Comparison of ENCODE assay signal across 8 cellular contexts in genomic region chr2:218395456-218395825, GRCh38. TPM values are rescaled to one million over a fixed set of nuclear protein-coding genes. Genes with fewer than 3 reads are reported as not detected.
DNase-seq lines count a peak whose midpoint lies in the region; ATAC-seq and TF ChIP-seq lines count a peak whose summit lies in the region.

No MANE protein-coding gene starts in this region.

- H3K9me3 ChIP-seq in MM.1S (replicated peaks; ENCODE audit: insufficient read depth, low read length) = no peaks in the 10 kb centered on the region

- TF ChIP-seq CTCF in BJ (IDR thresholded peaks at IDR 0.05; ENCODE audit: insufficient read depth, low read depth, low read length) = no peak
- no peak for TF ChIP-seq CTCF in MM.1S (IDR thresholded peaks at IDR 0.05; ENCODE audit: low read length)
- no peak for TF ChIP-seq CTCF in dorsolateral prefrontal cortex (IDR thresholded peaks at IDR 0.05 in 54 of 56, conservative IDR thresholded peaks at IDR 0.05 in 2 of 56; ENCODE audit: low read depth in 1 of 56, partially characterized antibody in 56 of 56)

- H3K4me1 ChIP-seq in MM.1S (ENCODE audit: low read length) = peaks cover 12% of the 10 kb centered on the region

- H4K20me1 ChIP-seq in MM.1S (ENCODE audit: insufficient read depth, low read length) = no peaks in the 10 kb centered on the region

- H3K27ac ChIP-seq in MM.1S (ENCODE audit: low read length) (no peak overlapping the region; the same call in 1 of the 2 replicates), dorsolateral prefrontal cortex (peak overlapping the region; percentile 77 to 100 (median 99))

- intact Hi-C loops in dorsolateral prefrontal cortex (cut with DNase I) = loop anchor here (2.0 to 5.0 kb wide), 4 partner anchors 95 to 178 kb away; partner anchors contain the start of genes AAMP (in 1 of the 2), ARPC2 (in 1 of the 2), PNKD (in 1 of the 2) and TMBIM1 (in 1 of the 2)

- H3K4me3 Mint-ChIP-seq in natural killer cell treated with Interleukin-12 subunit alpha and Interleukin-12 subunit beta and Interleukin-15 and Interleukin-18, amount 100 ng/mL, for 72 hours = peak overlapping the region; percentile 85

- POLR2A ChIA-PET in BJ (lab: Charles Lee) = interaction anchor here (1.0 kb wide), 1 partner anchor 13 kb away, joined by 3 read pairs; no protein-coding TSS in a partner anchor

- H2AFZ ChIP-seq in MM.1S (ENCODE audit: low read length) = peak overlapping the region; percentile 87

- H3K79me2 ChIP-seq in MM.1S (ENCODE audit: low read length) = peaks cover 6% of the 10 kb centered on the region

- peak overlapping the region; percentile 89 to 95 for H3K27ac Mint-ChIP-seq in natural killer cell treated with Interleukin-12 subunit alpha and Interleukin-12 subunit beta and Interleukin-15 and Interleukin-18, amount 100 ng/mL, for 72 hours

- H3K9me3 Mint-ChIP-seq in natural killer cell treated with Interleukin-12 subunit alpha and Interleukin-12 subunit beta and Interleukin-15 and Interleukin-18, amount 100 ng/mL, for 72 hours = no peaks in the 10 kb centered on the region

- DNase-seq in BJ (ENCODE audit: low read depth) (no peak), MM.1S (no peak), dorsolateral prefrontal cortex (no peak), COLO829 (ENCODE audit: low spot score) (no peak)
- DNase-seq in natural killer cell treated with Interleukin-12 subunit alpha and Interleukin-12 subunit beta and Interleukin-15 and Interleukin-18, amount 100 ng/mL, for 72 hours (ENCODE audit: low spot score) = no peak

- ATAC-seq in natural killer cell treated with Interleukin-12 subunit alpha and Interleukin-12 subunit beta and Interleukin-15 and Interleukin-18, amount 100 ng/mL, for 72 hours = no peak
- no peak for ATAC-seq in HG03108 (IDR thresholded peaks at IDR 0.05; ENCODE audit: unreplicated experiment)
- ATAC-seq in GM21390 (IDR thresholded peaks at IDR 0.05; ENCODE audit: unreplicated experiment) = no peak
- ATAC-seq in GM19395 (IDR thresholded peaks at IDR 0.05; ENCODE audit: unreplicated experiment) = no peak

- H3K36me3 Mint-ChIP-seq in natural killer cell treated with Interleukin-12 subunit alpha and Interleukin-12 subunit beta and Interleukin-15 and Interleukin-18, amount 100 ng/mL, for 72 hours = no peaks in the 10 kb centered on the region

- CTCF ChIA-PET in BJ (lab: Yijun Ruan, JAX) = interaction anchor here (1.1 to 3.0 kb wide), 11 partner anchors 9 to 124 kb away, joined by 3 to 21 read pairs (median 6); partner anchors contain the start of gene TMBIM1

- no peaks in the 10 kb centered on the region for H3K9me2 ChIP-seq in MM.1S (replicated peaks; ENCODE audit: insufficient read depth, low read length)

- no peaks in the 10 kb centered on the region for H3K27me3 ChIP-seq in BJ (ENCODE audit: control insufficient read depth, insufficient read depth, low read length)
- peaks cover 24% of the 10 kb centered on the region for H3K27me3 ChIP-seq in MM.1S (replicated peaks; ENCODE audit: insufficient read depth, low read length)
- H3K27me3 ChIP-seq in dorsolateral prefrontal cortex = peaks cover 0 to 5% (median 0%) of the 10 kb centered on the region in 45 donors

- H3K36me3 ChIP-seq in BJ (ENCODE audit: control insufficient read depth, insufficient read depth, low read length) (no peaks in the 10 kb centered on the region), MM.1S (replicated peaks; ENCODE audit: insufficient read depth, low read length) (no peaks in the 10 kb centered on the region)

- no peaks in the 10 kb centered on the region for H3F3A ChIP-seq in MM.1S (ENCODE audit: insufficient read depth, low read length)

- no peaks in the 10 kb centered on the region for H3K27me3 Mint-ChIP-seq in natural killer cell treated with Interleukin-12 subunit alpha and Interleukin-12 subunit beta and Interleukin-15 and Interleukin-18, amount 100 ng/mL, for 72 hours

- peak overlapping the region; percentile 36 for H3K4me3 ChIP-seq in BJ (ENCODE audit: low read depth, low read length)
- H3K4me3 ChIP-seq in MM.1S (ENCODE audit: low read length) = peak overlapping the region; percentile 95
- H3K4me3 ChIP-seq in dorsolateral prefrontal cortex = peak overlapping the region; percentile 62 to 99 (median 94)

- peaks cover 39 to 49% of the 10 kb centered on the region in 2 donors for H3K4me1 Mint-ChIP-seq in natural killer cell treated with Interleukin-12 subunit alpha and Interleukin-12 subunit beta and Interleukin-15 and Interleukin-18, amount 100 ng/mL, for 72 hours (ENCODE audit: low read depth in 2 of 2)

- H3K4me2 ChIP-seq in MM.1S (ENCODE audit: low read depth, low read length) = peak overlapping the region; percentile 86

- peak overlapping the region; percentile 42; the same call in 1 of the 2 replicates for H3K9ac ChIP-seq in MM.1S (ENCODE audit: low read length)

RNA-seq across cellular contexts. Expression of gene CTDSP1, which starts 4.2 kb away (rescaled TPM):
- 104 and 166 TPM in 2 replicates for polyA plus RNA-seq in BJ (2011; rRNA removed)
- 127 and 193 TPM in 2 replicates for polyA minus RNA-seq in BJ (2011; rRNA and poly(A)+ RNA removed)
- total RNA-seq in dorsolateral prefrontal cortex = 10 to 100 TPM; 25.1 to 85.9 (median 45.2) TPM
- 100 to 1,000 TPM in 1 of 2 donors, 10 to 100 TPM in 1; 92.5 to 106 TPM for total RNA-seq in natural killer cell treated with Interleukin-12 subunit alpha and Interleukin-12 subunit beta and Interleukin-15 and Interleukin-18, amount 100 ng/mL, for 72 hours

RNA-seq across cellular contexts. Expression of gene SLC11A1, which starts 13.4 kb away (rescaled TPM):
- polyA plus RNA-seq in BJ (2011; rRNA removed) = 0.05 and 0.23 TPM in 2 replicates
- 0.05 and 0.14 TPM in 2 replicates for polyA minus RNA-seq in BJ (2011; rRNA and poly(A)+ RNA removed)
- total RNA-seq in dorsolateral prefrontal cortex = 10 to 100 TPM in 90 of 120 experiments, 1 to 10 TPM in 30; 2.6 to 76.0 (median 19.2) TPM
- total RNA-seq in natural killer cell treated with Interleukin-12 subunit alpha and Interleukin-12 subunit beta and Interleukin-15 and Interleukin-18, amount 100 ng/mL, for 72 hours = under 1 TPM in 1 of 2 donors, not detected in 1; 0.11 TPM

RNA-seq across cellular contexts. Expression of gene VIL1, which starts 23.5 kb away (rescaled TPM):
- polyA plus RNA-seq in BJ (2011; rRNA removed) = not detected in 2 replicates
- not detected in 2 replicates for polyA minus RNA-seq in BJ (2011; rRNA and poly(A)+ RNA removed)
- under 1 TPM in 5 of 120 experiments, not detected in 115; 0.08 to 0.44 (median 0.26) TPM for total RNA-seq in dorsolateral prefrontal cortex
- total RNA-seq in natural killer cell treated with Interleukin-12 subunit alpha and Interleukin-12 subunit beta and Interleukin-15 and Interleukin-18, amount 100 ng/mL, for 72 hours = under 1 TPM in 1 of 2 donors, not detected in 1; 0.10 TPM

RNA-seq across cellular contexts. Expression of gene CATIP, which starts 38.8 kb away (rescaled TPM):
- not detected in 2 replicates for polyA plus RNA-seq in BJ (2011; rRNA removed)
- not detected in 2 replicates for polyA minus RNA-seq in BJ (2011; rRNA and poly(A)+ RNA removed)
- 1 to 10 TPM in 73 of 120 experiments, under 1 TPM in 42, not detected in 5; 0.20 to 4.6 (median 1.3) TPM for total RNA-seq in dorsolateral prefrontal cortex
- not detected for total RNA-seq in natural killer cell treated with Interleukin-12 subunit alpha and Interleukin-12 subunit beta and Interleukin-15 and Interleukin-18, amount 100 ng/mL, for 72 hours

Comparison
In these comparisons a context has a peak if more than half of its experiments do, and no peak if none do; other contexts are left out.
1. H3K4me3 ChIP-seq: peak in every context shown above with its lines; median percentile 95 in MM.1S; 94 in dorsolateral prefrontal cortex; 36 in BJ.